In the genomic region with DNA sequence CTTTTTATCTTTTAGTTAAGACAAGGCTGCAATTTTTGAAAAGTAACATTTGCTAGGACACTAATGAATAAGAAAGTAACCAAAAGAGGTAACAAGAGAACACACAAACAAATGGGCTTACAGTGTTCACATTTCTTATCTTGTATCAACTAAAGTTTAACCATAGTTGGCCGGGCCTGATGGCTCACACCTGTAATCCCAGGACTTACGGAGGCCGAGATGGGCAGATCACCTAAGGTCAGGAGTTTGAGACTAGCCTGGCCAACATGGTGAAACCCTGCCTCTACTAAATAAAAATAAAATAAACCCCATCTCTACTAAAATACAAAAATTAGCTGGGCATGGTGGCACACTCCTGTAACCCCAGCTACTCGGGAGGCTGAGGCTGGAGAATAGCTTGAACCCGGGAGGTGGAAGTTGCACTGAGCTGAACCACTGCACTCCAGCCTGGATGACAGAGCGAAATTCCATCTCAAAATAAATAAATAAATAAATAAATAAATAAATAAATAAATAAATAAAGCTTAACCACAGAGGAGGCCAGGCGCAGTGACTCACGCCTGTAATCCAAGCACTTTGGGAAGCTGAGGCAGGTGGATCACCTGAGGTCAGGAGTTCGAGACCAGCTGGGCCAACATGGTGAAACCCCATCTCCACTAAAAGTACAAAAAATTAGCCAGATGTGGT, we compare ENCODE assay signal across 11 cellular contexts. TPM values are rescaled to one million over a fixed set of nuclear protein-coding genes. Genes with fewer than 3 reads are reported as not detected.
DNase-seq lines count a peak whose midpoint lies in the region; ATAC-seq and TF ChIP-seq lines count a peak whose summit lies in the region.
"Not testable (repeated sequence)": the region's sequence is repeated elsewhere in the genome, so short reads cannot be mapped to it uniquely, and the experiment has no call there.
"Had no signal": no experiment of that assay in that cellular context is flagged by ENCODE, and none has a peak within 500 bp of the region (broad histone marks: within the 10 kb centered on the region; RNA-seq: fewer than 3 reads in every experiment).

No MANE protein-coding gene starts in this region.

- H3K27ac Mint-ChIP-seq in CD8-positive, alpha-beta memory T cell: peak overlapping the region in 6 of 8 donors; percentile 23 to 51 (median 44)
- peak overlapping the region; percentile 62 for H3K27ac Mint-ChIP-seq in T-helper 2 cell treated with Interferon-gamma antibody and Interleukin-4, amounts not matched to agents 5 μg/mL and 100 μg/mL, for 36 hours
- H3K27ac Mint-ChIP-seq in activated T-helper 1 cell treated with anti-CD3 and anti-CD28 coated beads, Interleukin-12 subunit alpha, Interleukin-12 subunit beta, Interleukin-2, Interleukin-4 antibody, amounts not matched to agents 30 ng/mL and 10 ng/mL and 1 ng/mL, durations not matched to agents 14 hours and 24 hours and 36 hours: peak overlapping the region; percentile 23
- H3K27ac Mint-ChIP-seq in central memory CD8-positive, alpha-beta T cell (ENCODE audit: low read depth): not testable (repeated sequence)

- not testable (repeated sequence) for H3K4me1 ChIP-seq in CD8-positive, alpha-beta memory T cell (ENCODE audit: insufficient read depth, low read length); mesendoderm (ENCODE audit: control insufficient read depth, low read depth, low read length); psoas muscle; upper lobe of right lung
- peaks cover 26% of the 10 kb centered on the region for H3K4me1 ChIP-seq in Karpas-422 (ENCODE audit: low read length)

- not testable (repeated sequence) for H4K5ac ChIP-seq in mesendoderm (ENCODE audit: low read length)

- H3K9ac ChIP-seq in Karpas-422 (ENCODE audit: low read length): peak overlapping the region; percentile 80; the same call in 1 of the 2 replicates
- not testable (repeated sequence) for H3K9ac ChIP-seq in mesendoderm (ENCODE audit: low read length)

- H3K79me2 ChIP-seq in Karpas-422 (ENCODE audit: low read length); mesendoderm (ENCODE audit: control insufficient read depth, insufficient read depth, low read length): not testable (repeated sequence)

- not testable (repeated sequence) for H3K79me1 ChIP-seq in mesendoderm (ENCODE audit: low read length)

- not testable (repeated sequence) for H3K27me3 ChIP-seq in CD8-positive, alpha-beta memory T cell (ENCODE audit: insufficient read depth, low read length, poor library complexity, severe bottlenecking); Karpas-422 (ENCODE audit: low read length); mesendoderm (ENCODE audit: insufficient read depth, low read length, poor library complexity); psoas muscle (ENCODE audit: insufficient read depth in 3 of 3, low read length in 2 of 3); upper lobe of right lung

- peaks cover 8 to 27% (median 23%) of the 10 kb centered on the region in 3 donors for H3K4me1 Mint-ChIP-seq in CD8-positive, alpha-beta memory T cell
- H3K4me1 Mint-ChIP-seq in T-helper 2 cell treated with Interferon-gamma antibody and Interleukin-4, amounts not matched to agents 5 μg/mL and 100 μg/mL, for 36 hours (ENCODE audit: low read depth): peaks cover 21% of the 10 kb centered on the region
- H3K4me1 Mint-ChIP-seq in activated T-helper 1 cell treated with anti-CD3 and anti-CD28 coated beads, Interleukin-12 subunit alpha, Interleukin-12 subunit beta, Interleukin-2, Interleukin-4 antibody, amounts not matched to agents 30 ng/mL and 10 ng/mL and 1 ng/mL, durations not matched to agents 14 hours and 24 hours and 36 hours (ENCODE audit: low read depth): peaks cover 21% of the 10 kb centered on the region
- H3K4me1 Mint-ChIP-seq in central memory CD8-positive, alpha-beta T cell: not testable (repeated sequence)

- H3K56ac ChIP-seq in mesendoderm (ENCODE audit: low read length): not testable (repeated sequence)

- not testable (repeated sequence) for H3K27me3 Mint-ChIP-seq in CD8-positive, alpha-beta memory T cell; T-helper 2 cell treated with Interferon-gamma antibody and Interleukin-4, amounts not matched to agents 5 μg/mL and 100 μg/mL, for 36 hours (ENCODE audit: low read depth); activated T-helper 1 cell treated with anti-CD3 and anti-CD28 coated beads, Interleukin-12 subunit alpha, Interleukin-12 subunit beta, Interleukin-2, Interleukin-4 antibody, amounts not matched to agents 30 ng/mL and 10 ng/mL and 1 ng/mL, durations not matched to agents 14 hours and 24 hours and 36 hours (ENCODE audit: insufficient read depth); central memory CD8-positive, alpha-beta T cell

- not testable (repeated sequence) for H2BK5ac ChIP-seq in mesendoderm (ENCODE audit: low read length)

- not testable (repeated sequence) for H3K9me3 ChIP-seq in CD8-positive, alpha-beta memory T cell (ENCODE audit: low read length); Karpas-422 (ENCODE audit: low read length); psoas muscle; upper lobe of right lung

- intact Hi-C loops in activated T-helper 1 cell treated with anti-CD3 and anti-CD28 coated beads, Interleukin-12 subunit alpha, Interleukin-12 subunit beta, Interleukin-2, Interleukin-4 antibody, amounts not matched to agents 30 ng/mL and 10 ng/mL and 1 ng/mL, durations not matched to agents 14 hours and 24 hours and 36 hours (cut with micrococcal nuclease): loop anchor here (5.0 kb wide), 1 partner anchor 442 kb away; no protein-coding TSS in a partner anchor
- intact Hi-C loops in psoas muscle (cut with DNase I): loop anchor here in 1 of 2 donors (5.0 to 10.0 kb wide), 2 partner anchors 184 to 413 kb away; a partner anchor contains a TSS
- intact Hi-C loops in upper lobe of right lung (cut with DNase I): not testable (repeated sequence)

- DNase-seq in CD8-positive, alpha-beta memory T cell; Karpas-422; T-helper 2 cell treated with Interferon-gamma antibody and Interleukin-4, amounts not matched to agents 5 μg/mL and 100 μg/mL, for 36 hours (ENCODE audit: low spot score); activated T-helper 1 cell treated with anti-CD3 and anti-CD28 coated beads, Interleukin-12 subunit alpha, Interleukin-12 subunit beta, Interleukin-2, Interleukin-4 antibody, amounts not matched to agents 30 ng/mL and 10 ng/mL and 1 ng/mL, durations not matched to agents 14 hours and 24 hours and 36 hours (ENCODE audit: low spot score); central memory CD8-positive, alpha-beta T cell (ENCODE audit: low spot score in 2 of 2); mesendoderm; psoas muscle; upper lobe of right lung: not testable (repeated sequence)

- TF ChIP-seq CTCF in psoas muscle (IDR thresholded peaks at IDR 0.05); upper lobe of right lung (IDR thresholded peaks at IDR 0.05): not testable (repeated sequence)

- peak overlapping the region; percentile 31 for H3K4ac ChIP-seq in mesendoderm (ENCODE audit: low read depth, low read length)

- H3K9me3 Mint-ChIP-seq in CD8-positive, alpha-beta memory T cell; T-helper 2 cell treated with Interferon-gamma antibody and Interleukin-4, amounts not matched to agents 5 μg/mL and 100 μg/mL, for 36 hours; activated T-helper 1 cell treated with anti-CD3 and anti-CD28 coated beads, Interleukin-12 subunit alpha, Interleukin-12 subunit beta, Interleukin-2, Interleukin-4 antibody, amounts not matched to agents 30 ng/mL and 10 ng/mL and 1 ng/mL, durations not matched to agents 14 hours and 24 hours and 36 hours; central memory CD8-positive, alpha-beta T cell: not testable (repeated sequence)

- H3K4me3 Mint-ChIP-seq in CD8-positive, alpha-beta memory T cell: peak overlapping the region in 5 of 7 donors; percentile 22 to 95 (median 48)
- H3K4me3 Mint-ChIP-seq in T-helper 2 cell treated with Interferon-gamma antibody and Interleukin-4, amounts not matched to agents 5 μg/mL and 100 μg/mL, for 36 hours: peak overlapping the region; percentile 48
- peak overlapping the region; percentile 39 for H3K4me3 Mint-ChIP-seq in activated T-helper 1 cell treated with anti-CD3 and anti-CD28 coated beads, Interleukin-12 subunit alpha, Interleukin-12 subunit beta, Interleukin-2, Interleukin-4 antibody, amounts not matched to agents 30 ng/mL and 10 ng/mL and 1 ng/mL, durations not matched to agents 14 hours and 24 hours and 36 hours
- peak overlapping the region; percentile 86 for H3K4me3 Mint-ChIP-seq in central memory CD8-positive, alpha-beta T cell

- H2AK5ac ChIP-seq in mesendoderm (ENCODE audit: low read length): not testable (repeated sequence)

- peak overlapping the region; percentile 83 for H3K4me2 ChIP-seq in Karpas-422 (ENCODE audit: low read depth, low read length, poor library complexity, severe bottlenecking)
- H3K4me2 ChIP-seq in mesendoderm (ENCODE audit: low read length): not testable (repeated sequence)

- POLR2A ChIA-PET in CD8-positive, alpha-beta memory T cell (lab: Charles Lee): interaction anchor here (0.7 to 2.2 kb wide), 6 partner anchors 69 to 411 kb away, joined by 3 to 24 read pairs (median 7); a partner anchor contains a TSS

- not testable (repeated sequence) for ATAC-seq in central memory CD8-positive, alpha-beta T cell (replicated peaks; ENCODE audit: extremely low read depth, poor library complexity, severe bottlenecking); psoas muscle; upper lobe of right lung

- not testable (repeated sequence) for H3K4me3 ChIP-seq in CD8-positive, alpha-beta memory T cell (ENCODE audit: low read length); mesendoderm (ENCODE audit: low read length); psoas muscle; upper lobe of right lung
- peak overlapping the region; percentile 66; the same call in 1 of the 2 replicates for H3K4me3 ChIP-seq in Karpas-422 (ENCODE audit: low read length)

- H3K23ac ChIP-seq in mesendoderm (ENCODE audit: low read length): not testable (repeated sequence)

- not testable (repeated sequence) for H4K20me1 ChIP-seq in Karpas-422 (ENCODE audit: insufficient read depth, low read depth, low read length)

- not testable (repeated sequence) for H4K8ac ChIP-seq in mesendoderm (ENCODE audit: low read depth, low read length)

- not testable (repeated sequence) for H3K27ac ChIP-seq in CD8-positive, alpha-beta memory T cell (ENCODE audit: low read depth, low read length); Karpas-422 (ENCODE audit: low read length); mesendoderm (ENCODE audit: low read depth, low read length)
- H3K27ac ChIP-seq in psoas muscle (peak overlapping the region; percentile 89), upper lobe of right lung (peak overlapping the region; percentile 88)

- CTCF ChIA-PET in CD8-positive, alpha-beta memory T cell (lab: Charles Lee): interaction anchor here (0.7 to 2.8 kb wide), 4 partner anchors 17 to 103 kb away, joined by 3 to 11 read pairs (median 4); a partner anchor contains a TSS

- H2BK120ac ChIP-seq in mesendoderm (ENCODE audit: low read depth, low read length): not testable (repeated sequence)

- not testable (repeated sequence) for H2AFZ ChIP-seq in Karpas-422 (ENCODE audit: low read length)

- not testable (repeated sequence) for H2BK15ac ChIP-seq in mesendoderm (replicated peaks; ENCODE audit: low read depth)

- not testable (repeated sequence) for H3K36me3 ChIP-seq in CD8-positive, alpha-beta memory T cell (ENCODE audit: insufficient read depth, low read length); Karpas-422 (ENCODE audit: insufficient read depth, low read length); mesendoderm (ENCODE audit: control insufficient read depth, insufficient read depth, low read length); psoas muscle (ENCODE audit: insufficient read depth in 1 of 2, low read depth in 1 of 2); upper lobe of right lung

- H3K36me3 Mint-ChIP-seq in CD8-positive, alpha-beta memory T cell: peaks cover 0 to 30% (median 0%) of the 10 kb centered on the region in 3 donors
- peaks cover 28% of the 10 kb centered on the region for H3K36me3 Mint-ChIP-seq in T-helper 2 cell treated with Interferon-gamma antibody and Interleukin-4, amounts not matched to agents 5 μg/mL and 100 μg/mL, for 36 hours (ENCODE audit: low read depth)
- H3K36me3 Mint-ChIP-seq in activated T-helper 1 cell treated with anti-CD3 and anti-CD28 coated beads, Interleukin-12 subunit alpha, Interleukin-12 subunit beta, Interleukin-2, Interleukin-4 antibody, amounts not matched to agents 30 ng/mL and 10 ng/mL and 1 ng/mL, durations not matched to agents 14 hours and 24 hours and 36 hours (ENCODE audit: low read depth): peaks cover 10% of the 10 kb centered on the region
- peaks cover 18% of the 10 kb centered on the region for H3K36me3 Mint-ChIP-seq in central memory CD8-positive, alpha-beta T cell (ENCODE audit: insufficient read depth)

- no CpG with 5 or more reads among the region's 9 CpGs for WGBS in mesendoderm (ENCODE audit: extremely low coverage, insufficient coverage, low lambda C conversion rate)
- WGBS in psoas muscle, 3 donors: 78 to 94% (median 78%) methylated on average over 9 of the region's 9 CpGs

- not testable (repeated sequence) for H3K9me2 ChIP-seq in Karpas-422 (replicated peaks; ENCODE audit: insufficient read depth, low read length)

- H3K18ac ChIP-seq in mesendoderm (ENCODE audit: low read length): not testable (repeated sequence)

RNA-seq across cellular contexts. Expression of a gene that starts 36.1 kb away (rescaled TPM):
- under 1 TPM; 0.46 to 0.69 TPM for total RNA-seq in CD8-positive, alpha-beta memory T cell
- 0.16 TPM for polyA plus RNA-seq in CD8-positive, alpha-beta memory T cell
- total RNA-seq in Karpas-422 (2014; rRNA removed; shearing (Covaris generic); ENCODE audit: low replicate concordance): 0.86 and 1.9 TPM in 2 replicates
- total RNA-seq in activated T-helper 1 cell treated with anti-CD3 and anti-CD28 coated beads, Interleukin-12 subunit alpha, Interleukin-12 subunit beta, Interleukin-2, Interleukin-4 antibody, amounts not matched to agents 30 ng/mL and 10 ng/mL and 1 ng/mL, durations not matched to agents 14 hours and 24 hours and 36 hours: 1.1 and 1.6 TPM in 2 replicates
- 2.3 TPM for polyA plus RNA-seq in mesendoderm (2013, experiment 1 of 2)
- 2.4 TPM for polyA plus RNA-seq in mesendoderm (2013, experiment 2 of 2)
- total RNA-seq in psoas muscle: under 1 TPM; 0.07 to 0.32 (median 0.15) TPM
- under 1 TPM; 0.04 to 0.10 (median 0.08) TPM for polyA plus RNA-seq in psoas muscle
- 0.69 TPM for total RNA-seq in upper lobe of right lung

RNA-seq across cellular contexts. Expression of a gene that starts 42.3 kb away (rescaled TPM):
- not detected for total RNA-seq in CD8-positive, alpha-beta memory T cell
- not detected for polyA plus RNA-seq in CD8-positive, alpha-beta memory T cell
- not detected in 2 replicates for total RNA-seq in Karpas-422 (2014; rRNA removed; shearing (Covaris generic); ENCODE audit: low replicate concordance)
- total RNA-seq in activated T-helper 1 cell treated with anti-CD3 and anti-CD28 coated beads, Interleukin-12 subunit alpha, Interleukin-12 subunit beta, Interleukin-2, Interleukin-4 antibody, amounts not matched to agents 30 ng/mL and 10 ng/mL and 1 ng/mL, durations not matched to agents 14 hours and 24 hours and 36 hours: not detected in 2 replicates
- not detected for polyA plus RNA-seq in mesendoderm (2013, experiment 1 of 2)
- polyA plus RNA-seq in mesendoderm (2013, experiment 2 of 2): not detected
- total RNA-seq in psoas muscle (not detected), upper lobe of right lung (5.4 TPM)
- polyA plus RNA-seq in psoas muscle: under 1 TPM in 2 of 3 donors, not detected in 1; 0.05 TPM
- total RNA-seq: H1, Right ventricle myocardium superior, thoracic aorta had no signal
